9 cellular contexts compared by ENCODE assay signal in the genomic region with DNA sequence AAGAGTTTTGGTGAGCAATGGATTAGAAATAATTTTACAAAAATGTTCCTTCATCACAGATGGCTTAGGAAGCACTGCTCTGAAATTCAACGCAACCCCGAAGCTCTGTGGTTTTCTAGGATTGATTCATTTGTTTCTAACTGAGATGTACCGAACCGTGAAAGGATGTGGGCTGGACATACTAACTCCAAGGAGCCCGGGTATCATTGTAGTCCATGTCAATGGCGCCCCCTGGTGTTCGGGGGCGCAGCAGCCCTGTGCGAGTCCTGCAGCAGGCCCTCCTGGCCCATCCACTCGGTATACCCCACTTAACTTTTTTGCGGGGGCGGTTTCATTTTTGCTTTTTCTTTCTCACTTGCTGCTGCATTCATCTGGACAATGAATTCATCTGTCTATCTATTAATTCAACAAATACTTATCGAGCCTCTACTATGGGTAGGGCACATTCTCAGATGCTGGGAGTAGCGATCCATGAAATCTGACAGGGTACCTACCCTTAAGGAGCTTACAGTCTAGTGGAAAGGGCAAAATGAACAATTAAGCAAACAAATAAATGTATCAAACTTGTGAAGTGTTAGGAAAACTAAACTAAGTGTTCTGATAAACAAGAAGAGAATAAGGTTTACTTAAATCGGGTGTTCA. TPM values are rescaled to one million over a fixed set of nuclear protein-coding genes. Genes with fewer than 3 reads are reported as not detected.
DNase-seq lines count a peak whose midpoint lies in the region; TF ChIP-seq lines count a peak whose summit lies in the region.
"Had no signal": no experiment of that assay in that cellular context is flagged by ENCODE, and none has a peak within 500 bp of the region (broad histone marks: within the 10 kb centered on the region; RNA-seq: fewer than 3 reads in every experiment).

No MANE protein-coding gene starts in this region.

- DNase-seq in AG04449 (ENCODE audit: low read depth, low spot score) (no peak), GM10248 (ENCODE audit: extremely low spot score) (peak; percentile 74), H7 (peak; percentile 77), KBM-7 (peak; percentile 60), SW480 (ENCODE audit: low spot score) (peak; percentile 71), fibroblast of the aortic adventitia (ENCODE audit: low read depth) (peak; percentile 53), prostate gland (ENCODE audit: low spot score) (peak; percentile 29), NCI-H1092 treated with DMSO at 0.1 percent for 48 hours (lab: John Stamatoyannopoulos, UW) (no peak)

- WGBS in prostate gland, result 55% methylated on average over 15 of the region's 15 CpGs

- POLR2A ChIA-PET in AG04449 (lab: Yijun Ruan, JAX), result no interaction called here
- POLR2A ChIA-PET in GM10248 (lab: Yijun Ruan, JAX), result no interaction called here

- no peak overlapping the region for H3K27ac ChIP-seq in prostate gland

- TF ChIP-seq POLR2A in prostate gland (IDR thresholded peaks at IDR 0.05), result no peak

- no peaks in the 10 kb centered on the region for H3K9me3 ChIP-seq in prostate gland

- in situ Hi-C loops in KBM-7 (cut with MboI; ENCODE audit: low pct_unique_long_range_greater_than_20kb, low sequenced_read_pairs), result no loop called here

- peak; percentile 58 for TF ChIP-seq CTCF in AG04449 (IDR thresholded peaks at IDR 0.05; ENCODE audit: insufficient read depth, low read length, missing control alignments)
- peak; percentile 65 for TF ChIP-seq CTCF in GM10248 (IDR thresholded peaks at IDR 0.05; ENCODE audit: control extremely low read depth, extremely low read depth, low read depth, missing control alignments)
- TF ChIP-seq CTCF in fibroblast of the aortic adventitia (IDR thresholded peaks at IDR 0.05; ENCODE audit: insufficient read depth, low read length), result peak; percentile 78
- peak; percentile 4 to 72 (median 50) for TF ChIP-seq CTCF in prostate gland (IDR thresholded peaks at IDR 0.05)

- H3K36me3 ChIP-seq in H7 (replicated peaks; ENCODE audit: control insufficient read depth, insufficient read depth, low read length) (no peaks in the 10 kb centered on the region), prostate gland (no peaks in the 10 kb centered on the region)

- CTCF ChIA-PET in AG04449 (lab: Yijun Ruan, JAX) (interaction anchor here (0.6 to 1.6 kb wide), 3 partner anchors 8 to 45 kb away, joined by 3 to 5 read pairs (median 4); no protein-coding TSS in a partner anchor), GM10248 (lab: Yijun Ruan, JAX) (interaction anchor here (0.7 to 4.0 kb wide), 20 partner anchors 9 to 505 kb away, joined by 3 to 22 read pairs (median 4); a partner anchor contains a TSS)

- H3K4me3 ChIP-seq in AG04449 (ENCODE audit: low read depth, low read length) (no peak overlapping the region), H7 (ENCODE audit: insufficient read depth, low read depth, low read length) (no peak overlapping the region), fibroblast of the aortic adventitia (ENCODE audit: low read depth, low read length) (no peak overlapping the region), prostate gland (no peak overlapping the region)

- intact Hi-C loops in prostate gland (cut with DNase I), result no loop called here

- H3K4me1 ChIP-seq in prostate gland (replicated peaks), result no peaks in the 10 kb centered on the region

- H3K27me3 ChIP-seq in H7 (ENCODE audit: control insufficient read depth, insufficient read depth, low read length), result no peaks in the 10 kb centered on the region
- H3K27me3 ChIP-seq in prostate gland (replicated peaks; ENCODE audit: insufficient read depth), result no peaks in the 10 kb centered on the region

RNA-seq across cellular contexts. Expression of a gene that starts 25.2 kb away (rescaled TPM):
- total RNA-seq in H7 (2014; rRNA removed; shearing (Covaris generic)), result 0.18 and 0.24 TPM in 2 replicates
- total RNA-seq in fibroblast of the aortic adventitia (ENCODE audit: low replicate concordance) (not detected in 2 replicates), prostate gland (under 1 TPM in 1 of 2 donors, not detected in 1; 0.17 TPM)
- total RNA-seq: myocyte had no signal

Comparison
In these comparisons a context has a peak if more than half of its experiments do, and no peak if none do; other contexts are left out.
1. DNase-seq: peak in GM10248 (single experiment), H7 (single experiment), KBM-7 (single experiment), SW480 (single experiment), fibroblast of the aortic adventitia (single experiment) and prostate gland (single experiment); none in AG04449 (single experiment) and NCI-H1092 treated with DMSO at 0.1 percent for 48 hours (single experiment).
2. Peak in every context shown above with its lines, with median percentiles within 50 percentile points of each other: CTCF ChIP-seq.